ENCODE assay signal across 21 cellular contexts in genomic region chr10:42795701-42796100, GRCh38. TPM values are rescaled to one million over a fixed set of nuclear protein-coding genes. Genes with fewer than 3 reads are reported as not detected.
DNase-seq lines count a peak whose midpoint lies in the region; ATAC-seq, FAIRE-seq and TF ChIP-seq lines count a peak whose summit lies in the region.
"Had no signal": no experiment of that assay in that cellular context is flagged by ENCODE, and none has a peak within 500 bp of the region (broad histone marks: within the 10 kb centered on the region; RNA-seq: fewer than 3 reads in every experiment).

No MANE protein-coding gene starts in this region.

- H3K27me3 ChIP-seq in breast epithelium, result no peaks in the 10 kb centered on the region
- H3K27me3 ChIP-seq in right cardiac atrium (ENCODE audit: control insufficient read depth, insufficient read depth), result no peaks in the 10 kb centered on the region
- H3K27me3 ChIP-seq: BE2C had no signal

- H3K4me1 Mint-ChIP-seq in endothelial cell (ENCODE audit: unreplicated experiment), result no peaks in the 10 kb centered on the region

- intact Hi-C loops in breast epithelium (cut with DNase I; ENCODE audit: low total_unique reads), result no loop called here
- intact Hi-C loops in right cardiac atrium (cut with DNase I), result no loop called here
- intact Hi-C loops in kidney (cut with DNase I), result no loop called here

- no peak for ATAC-seq in right cardiac atrium

- no peak overlapping the region for H3K4me3 ChIP-seq in breast epithelium
- no peak overlapping the region for H3K4me3 ChIP-seq in right cardiac atrium (ENCODE audit: low read length)
- H3K4me3 ChIP-seq in kidney (ENCODE audit: low read length in 2 of 2), result no peak overlapping the region

- H3K4me3 Mint-ChIP-seq in endothelial cell (ENCODE audit: unreplicated experiment), result peak overlapping the region; percentile 4
- H3K4me3 Mint-ChIP-seq: CD4-positive, alpha-beta memory T cell; HFFc6 had no signal

- WGBS in right cardiac atrium, result 82% methylated on average over 2 of the region's 2 CpGs

- in situ Hi-C loops in SK-MEL-5 (cut with HindIII; ENCODE audit: low pct_unique_long_range_greater_than_20kb, low sequenced_read_pairs), result no loop called here

- TF ChIP-seq CTCF in endothelial cell (IDR thresholded peaks at IDR 0.05; ENCODE audit: unreplicated experiment) (no peak), breast epithelium (IDR thresholded peaks at IDR 0.05) (no peak), kidney (IDR thresholded peaks at IDR 0.05; ENCODE audit: borderline replicate concordance, extremely low read depth, insufficient read depth) (no peak)

- H3K27ac Mint-ChIP-seq in endothelial cell (ENCODE audit: unreplicated experiment), result no peak overlapping the region
- H3K27ac Mint-ChIP-seq: CD4-positive, alpha-beta memory T cell; HFFc6 had no signal

- no peak overlapping the region for H3K9ac ChIP-seq in kidney (ENCODE audit: low read length in 2 of 2)

- no peak for TF ChIP-seq POLR2A in breast epithelium (IDR thresholded peaks at IDR 0.05)

- H3K9me3 Mint-ChIP-seq in endothelial cell (ENCODE audit: unreplicated experiment), result no peaks in the 10 kb centered on the region
- H3K9me3 Mint-ChIP-seq: HFFc6 had no signal

- H3K36me3 ChIP-seq in breast epithelium (peaks cover 30% of the 10 kb centered on the region), kidney (ENCODE audit: control insufficient read depth in 1 of 2, insufficient read depth in 2 of 2, low read length in 2 of 2) (peaks cover 55 to 82% of the 10 kb centered on the region in 2 donors)

- H3K4me1 ChIP-seq in breast epithelium, result no peaks in the 10 kb centered on the region
- H3K4me1 ChIP-seq in right cardiac atrium (ENCODE audit: control insufficient read depth, insufficient read depth, low read length), result no peaks in the 10 kb centered on the region
- no peaks in the 10 kb centered on the region for H3K4me1 ChIP-seq in kidney (ENCODE audit: control insufficient read depth in 1 of 2, insufficient read depth in 1 of 2, low read depth in 1 of 2, low read length in 2 of 2)
- H3K4me1 ChIP-seq: BE2C had no signal

- H3K27ac ChIP-seq in breast epithelium (no peak overlapping the region), right cardiac atrium (ENCODE audit: low read length) (no peak overlapping the region), kidney (ENCODE audit: low read depth in 2 of 2, low read length in 2 of 2) (no peak overlapping the region)
- H3K27ac ChIP-seq: C4-2B had no signal

- peaks cover 80% of the 10 kb centered on the region for H3K36me3 Mint-ChIP-seq in endothelial cell (ENCODE audit: low read depth, unreplicated experiment)

- FAIRE-seq in kidney (lab: Jason Lieb, UNC), result no peak
- FAIRE-seq: A204.1, D721Med, G401.6, GM12892, HTR-8/SVneo had no signal

- H3K9me3 ChIP-seq in breast epithelium (no peaks in the 10 kb centered on the region), right cardiac atrium (ENCODE audit: control insufficient read depth, low read length) (no peaks in the 10 kb centered on the region), kidney (ENCODE audit: control insufficient read depth in 1 of 2, low read length in 2 of 2) (no peaks in the 10 kb centered on the region)
- H3K9me3 ChIP-seq: BE2C had no signal

- H3K27me3 Mint-ChIP-seq in endothelial cell (ENCODE audit: unreplicated experiment), result peaks cover 2% of the 10 kb centered on the region
- H3K27me3 Mint-ChIP-seq: CD4-positive, alpha-beta memory T cell had no signal

- DNase-seq in SK-MEL-5 (ENCODE audit: low read depth, low spot score), result peak; percentile 6
- no peak for DNase-seq in endothelial cell (ENCODE audit: low spot score)
- peak; percentile 11 for DNase-seq in pons (ENCODE audit: low spot score)
- DNase-seq in breast epithelium (ENCODE audit: low spot score in 2 of 2), result no peak
- DNase-seq in right cardiac atrium, result no peak
- no peak for DNase-seq in NCI-H1930 (lab: John Stamatoyannopoulos, UW)
- no peak for DNase-seq in kidney
- DNase-seq: BE2C; CD4-positive, alpha-beta memory T cell; COR-L47; DMS153; DMS79 treated with DMSO at 0.1 percent for 48 hours; EL; HCEC 1CT; HFFc6 had no signal

RNA-seq across cellular contexts. Expression of gene BMS1, which starts 13.1 kb away (rescaled TPM):
- 18.6 and 19.0 TPM in 2 replicates for total RNA-seq in SK-MEL-5 (2014; rRNA removed; shearing (Covaris generic))
- 6.1 and 8.0 TPM in 2 replicates for polyA plus RNA-seq in SK-MEL-5 (2015; cell fraction: cytosol; rRNA removed)
- polyA plus RNA-seq in SK-MEL-5 (2015; cell fraction: nucleus; rRNA removed), result 8.7 and 9.3 TPM in 2 replicates
- total RNA-seq in endothelial cell (ENCODE audit: unreplicated experiment) (22.4 TPM), breast epithelium (10 to 100 TPM; 12.6 to 18.4 (median 17.3) TPM), right cardiac atrium (10 to 100 TPM; 10.6 to 13.1 (median 12.1) TPM), kidney (14.1 TPM)
- polyA plus RNA-seq in right cardiac atrium (6.8 TPM), kidney (ENCODE audit: insufficient read depth, low read depth, low replicate concordance) (6.0 TPM)

Comparison
In these comparisons a context has a peak if more than half of its experiments do, and no peak if none do; other contexts are left out.
1. DNase-seq: peak in SK-MEL-5 (single experiment) and pons (single experiment); none in endothelial cell (single experiment), breast epithelium (0 of 2), right cardiac atrium (0 of 3), NCI-H1930 (0 of 2) and kidney (single experiment).